32 cellular contexts compared by ENCODE assay signal in the genomic region with DNA sequence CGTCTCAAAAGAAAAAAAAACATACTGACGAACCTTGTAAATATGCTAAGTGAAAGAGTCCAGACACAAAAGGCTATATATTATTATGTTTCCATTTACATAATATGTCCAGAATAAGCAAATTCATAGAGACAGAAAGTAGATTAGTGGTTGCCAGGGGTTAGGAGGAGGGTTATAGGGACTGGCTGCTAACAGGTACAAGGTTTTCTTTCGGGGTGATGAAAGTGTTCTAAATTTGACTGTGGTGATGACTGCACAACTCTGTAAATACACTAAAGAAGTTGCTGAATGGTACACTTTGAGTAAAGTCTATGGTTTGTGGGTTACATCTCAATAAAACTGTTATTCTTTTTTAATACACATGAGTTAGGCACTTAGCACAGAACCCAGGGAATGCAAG.
"Had no signal": no experiment of that assay in that cellular context is flagged by ENCODE, and none has a peak within 500 bp of the region (broad histone marks: within the 10 kb centered on the region; RNA-seq: fewer than 3 reads in every experiment).

No MANE protein-coding gene starts in this region.

- H3K27me3 ChIP-seq: MG63, SJCRH30 had no signal

- H3K4me3 ChIP-seq: MG63, PC-9, SJCRH30, SK-N-MC had no signal

- H3K4me2 ChIP-seq: PC-9 had no signal

- H3K9me3 ChIP-seq: MG63, SJCRH30 had no signal

- H3K4me1 ChIP-seq: SJCRH30 had no signal

- H3K27ac ChIP-seq: PC-9, RWPE1, SJCRH30 had no signal

- H3K36me3 ChIP-seq: SJCRH30 had no signal

- ATAC-seq: Panc1, Right ventricle myocardium inferior, SK-N-SH treated with all-trans-retinoic acid at 6 μM for 48 hours, T-cell had no signal

- DNase-seq: Kasumi-1, MG63, NCI-H1048, NCI-H1092 treated with DMSO at 0.1 percent for 48 hours, NCI-H1105 treated with DMSO at 0.1 percent for 48 hours, NCI-H1417, NCI-H1436, NCI-H146, NCI-H1694, NCI-H187, NCI-H1930, NCI-H2029 treated with DMSO at 0.1 percent for 48 hours, NCI-H2081 treated with DMSO at 0.1 percent for 48 hours, NCI-H2107, NCI-H2171, NCI-H226, NCI-H446 treated with DMSO at 0.1 percent for 48 hours, NCI-H510A, NCI-H524, NCI-H69, NCI-H748 treated with DMSO at 0.1 percent for 48 hours, NCI-H82, PC-9, SHP77, SIG-M5, T-cell had no signal

- H2AFZ ChIP-seq: PC-9 had no signal
